In genomic region chr12:64739778-64740177, GRCh38 we compare ENCODE assay signal across 28 cellular contexts. TPM values are rescaled to one million over a fixed set of nuclear protein-coding genes. Genes with fewer than 3 reads are reported as not detected.
DNase-seq lines count a peak whose midpoint lies in the region; ATAC-seq, FAIRE-seq and TF ChIP-seq lines count a peak whose summit lies in the region.
"Had no signal": no experiment of that assay in that cellular context is flagged by ENCODE, and none has a peak within 500 bp of the region (broad histone marks: within the 10 kb centered on the region; RNA-seq: fewer than 3 reads in every experiment).

No MANE protein-coding gene starts in this region.

- no peak for FAIRE-seq in D721Med (lab: Jason Lieb, UNC)
- FAIRE-seq: urothelium cell line had no signal

- no peak overlapping the region for H3K4me3 ChIP-seq in foreskin fibroblast (ENCODE audit: low read depth in 1 of 2, low read length in 2 of 2)
- H3K4me3 ChIP-seq: GM23248, PC-9, right atrium auricular region had no signal

- in situ Hi-C loops in SK-MEL-5 (cut with HindIII; ENCODE audit: low pct_unique_long_range_greater_than_20kb, low sequenced_read_pairs): no loop called here

- no peak for ATAC-seq in GM18868 (IDR thresholded peaks at IDR 0.05; ENCODE audit: unreplicated experiment)
- ATAC-seq: activated CD8-positive, alpha-beta T cell treated with anti-CD3 and anti-CD28 coated beads, Interleukin-2, amount 10 ng/mL, durations not matched to agents 7 days and 5 days; activated naive CD4-positive, alpha-beta T cell treated with anti-CD3 and anti-CD28 coated beads, Interleukin-2, amount 50 U/mL, for 72 hours; effector memory CD8-positive, alpha-beta T cell; left cardiac atrium; naive thymus-derived CD4-positive, alpha-beta T cell had no signal

- peak; percentile 48 for DNase-seq in DMS53 (lab: John Stamatoyannopoulos, UW)
- no peak for DNase-seq in DMS53 treated with DMSO at 0.1 percent for 48 hours (lab: John Stamatoyannopoulos, UW; ENCODE audit: unreplicated experiment)
- DNase-seq in HT1080 (ENCODE audit: low read depth): peak; percentile 79
- peak; percentile 11 for DNase-seq in SK-MEL-5 (ENCODE audit: low read depth, low spot score)
- peak; percentile 66 to 74 for DNase-seq in foreskin fibroblast
- no peak for DNase-seq in D721Med (ENCODE audit: insufficient read length, low spot score)
- no peak for DNase-seq in NCI-H2029 (lab: John Stamatoyannopoulos, UW)
- DNase-seq: activated CD4-positive, CD25-positive, alpha-beta regulatory T cell; activated CD8-positive, alpha-beta T cell treated with anti-CD3 and anti-CD28 coated beads, Interleukin-2, amount 10 ng/mL, durations not matched to agents 7 days and 5 days; BE2C; effector memory CD8-positive, alpha-beta T cell; GF-D8; glutamatergic neuron; GM23248; left cardiac atrium; mesendoderm; naive thymus-derived CD4-positive, alpha-beta T cell; NCI-H146; NCI-H2171 treated with DMSO at 0.1 percent for 48 hours; NCI-H774; PC-9; SK-N-SH; stimulated activated CD8-positive, alpha-beta memory T cell treated with anti-CD3 and anti-CD28 coated beads, Interleukin-4, amount 100 ng/mL, for 48 hours; substantia nigra had no signal

- TF ChIP-seq CTCF in foreskin fibroblast (IDR thresholded peaks at IDR 0.05; ENCODE audit: low read depth, low read length) (no peak), D721Med (IDR thresholded peaks at IDR 0.05; ENCODE audit: insufficient read depth, missing control alignments) (no peak)

RNA-seq across cellular contexts. Expression of gene GNS, which starts 19.4 kb away (rescaled TPM):
- total RNA-seq in HT1080 (2014; rRNA removed; shearing (Covaris generic)): 59.0 and 71.5 TPM in 2 replicates
- 66.3 and 84.2 TPM in 2 replicates for polyA plus RNA-seq in HT1080 (2015; cell fraction: cytosol; rRNA removed)
- polyA plus RNA-seq in HT1080 (2015; cell fraction: nucleus; rRNA removed): 155 and 160 TPM in 2 replicates
- total RNA-seq in SK-MEL-5 (2014; rRNA removed; shearing (Covaris generic)): 225 and 236 TPM in 2 replicates
- 192 and 246 TPM in 2 replicates for polyA plus RNA-seq in SK-MEL-5 (2015; cell fraction: cytosol; rRNA removed)
- polyA plus RNA-seq in SK-MEL-5 (2015; cell fraction: nucleus; rRNA removed): 53.5 and 54.2 TPM in 2 replicates

Comparison
In these comparisons a context has a peak if more than half of its experiments do, and no peak if none do; other contexts are left out.
1. DNase-seq: peak in DMS53 (single experiment), HT1080 (single experiment), SK-MEL-5 (single experiment) and foreskin fibroblast (2 of 2); none in DMS53 treated with DMSO at 0.1 percent for 48 hours (single experiment), D721Med (single experiment) and NCI-H2029 (single experiment).